31 cellular contexts compared by ENCODE assay signal in genomic region chrX:13834316-13834715, GRCh38. TPM values are rescaled to one million over a fixed set of nuclear protein-coding genes. Genes with fewer than 3 reads are reported as not detected.
"Had no signal": no experiment of that assay in that cellular context is flagged by ENCODE, and none has a peak within 500 bp of the region (broad histone marks: within the 10 kb centered on the region; RNA-seq: fewer than 3 reads in every experiment).

No MANE protein-coding gene starts in this region.

- H3K36me3 Mint-ChIP-seq: activated CD4-positive, alpha-beta memory T cell treated with anti-CD3 and anti-CD28 coated beads for 36 hours; activated CD8-positive, alpha-beta memory T cell treated with anti-CD3 and anti-CD28 coated beads, Interleukin-2, amount 10 ng/mL, durations not matched to agents 7 days and 5 days; activated naive CD4-positive, alpha-beta T cell treated with anti-CD3 and anti-CD28 coated beads, Interleukin-2, amount 50 U/mL, for 24 hours; activated naive CD8-positive, alpha-beta T cell treated with anti-CD3 and anti-CD28 coated beads, Interleukin-2, amount 10 ng/mL, durations not matched to agents 7 days and 5 days had no signal

- H3K4me3 Mint-ChIP-seq: activated CD4-positive, alpha-beta memory T cell treated with anti-CD3 and anti-CD28 coated beads for 36 hours; activated CD4-positive, alpha-beta T cell treated with anti-CD3 and anti-CD28 coated beads for 36 hours; activated CD4-positive, alpha-beta T cell treated with anti-CD3 and anti-CD28 coated beads, Interleukin-2, amount 10 ng/mL, durations not matched to agents 24 days and 14 days; activated CD8-positive, alpha-beta memory T cell treated with anti-CD3 and anti-CD28 coated beads, Interleukin-2, amount 10 ng/mL, durations not matched to agents 7 days and 5 days; activated CD8-positive, alpha-beta T cell treated with anti-CD3 and anti-CD28 coated beads, Interleukin-2, amount 10 ng/mL, durations not matched to agents 7 days and 5 days; activated naive CD4-positive, alpha-beta T cell treated with anti-CD3 and anti-CD28 coated beads for 36 hours; activated naive CD4-positive, alpha-beta T cell treated with anti-CD3 and anti-CD28 coated beads, Interleukin-2, amount 50 U/mL, for 24 hours; activated naive CD8-positive, alpha-beta T cell treated with anti-CD3 and anti-CD28 coated beads, Interleukin-2, amount 10 ng/mL, durations not matched to agents 7 days and 5 days; activated T-helper 1 cell treated with anti-CD3 and anti-CD28 coated beads, Interleukin-12 subunit alpha, Interleukin-12 subunit beta, Interleukin-2, Interleukin-4 antibody, amounts not matched to agents 30 ng/mL and 10 ng/mL and 1 ng/mL, durations not matched to agents 14 hours and 24 hours and 36 hours; central memory CD8-positive, alpha-beta T cell; dendritic cell treated with granulocyte-macrophage colony-stimulating factor and Interleukin-4, amounts not matched to agents 40 ng/mL and 50 ng/mL, for 4 days; effector memory CD8-positive, alpha-beta T cell had no signal

- H3K36me3 ChIP-seq: ascending aorta, cardiac muscle cell, esophagus muscularis mucosa, gastrocnemius medialis, heart right ventricle had no signal

- H3K27ac Mint-ChIP-seq: activated CD4-positive, alpha-beta memory T cell treated with anti-CD3 and anti-CD28 coated beads for 36 hours; activated CD4-positive, alpha-beta T cell treated with anti-CD3 and anti-CD28 coated beads for 36 hours; activated CD4-positive, alpha-beta T cell treated with anti-CD3 and anti-CD28 coated beads, Interleukin-2, amount 10 ng/mL, durations not matched to agents 24 days and 14 days; activated CD8-positive, alpha-beta memory T cell treated with anti-CD3 and anti-CD28 coated beads, Interleukin-2, amount 10 ng/mL, durations not matched to agents 7 days and 5 days; activated CD8-positive, alpha-beta T cell treated with anti-CD3 and anti-CD28 coated beads, Interleukin-2, amount 10 ng/mL, durations not matched to agents 7 days and 5 days; activated naive CD4-positive, alpha-beta T cell treated with anti-CD3 and anti-CD28 coated beads for 36 hours; activated naive CD4-positive, alpha-beta T cell treated with anti-CD3 and anti-CD28 coated beads, Interleukin-2, amount 50 U/mL, for 24 hours; activated naive CD8-positive, alpha-beta T cell treated with anti-CD3 and anti-CD28 coated beads, Interleukin-2, amount 10 ng/mL, durations not matched to agents 7 days and 5 days; activated T-helper 1 cell treated with anti-CD3 and anti-CD28 coated beads, Interleukin-12 subunit alpha, Interleukin-12 subunit beta, Interleukin-2, Interleukin-4 antibody, amounts not matched to agents 30 ng/mL and 10 ng/mL and 1 ng/mL, durations not matched to agents 14 hours and 24 hours and 36 hours; activated T-helper 2 cell treated with anti-CD3 and anti-CD28 coated beads, Interferon-gamma antibody, Interleukin-2, Interleukin-4, amounts not matched to agents 10 μg/mL and 5 μg/mL and 100 μg/mL, durations not matched to agents 14 hours and 24 hours and 36 hours; dendritic cell treated with granulocyte-macrophage colony-stimulating factor and Interleukin-4, amounts not matched to agents 40 ng/mL and 50 ng/mL, for 4 days; effector memory CD8-positive, alpha-beta T cell had no signal

- DNase-seq: activated CD4-positive, alpha-beta memory T cell treated with anti-CD3 and anti-CD28 coated beads for 36 hours; activated CD4-positive, alpha-beta T cell treated with anti-CD3 and anti-CD28 coated beads for 36 hours; activated CD4-positive, alpha-beta T cell treated with anti-CD3 and anti-CD28 coated beads, Interleukin-2, amount 10 ng/mL, durations not matched to agents 24 days and 14 days; activated CD4-positive, CD25-positive, alpha-beta regulatory T cell; activated CD4-positive, CD25-positive, alpha-beta regulatory T cell treated with anti-CD3 and anti-CD28 coated beads, Interleukin-2, amount 50 U/mL, for 72 hours; activated CD8-positive, alpha-beta memory T cell treated with anti-CD3 and anti-CD28 coated beads, Interleukin-2, amount 10 ng/mL, durations not matched to agents 7 days and 5 days; activated CD8-positive, alpha-beta memory T cell treated with anti-CD3 and anti-CD28 coated beads, Interleukin-2, amount 50 U/mL, for 4 hours; activated CD8-positive, alpha-beta T cell treated with anti-CD3 and anti-CD28 coated beads, Interleukin-2, amount 10 ng/mL, durations not matched to agents 7 days and 5 days; activated effector memory CD4-positive, alpha-beta T cell treated with anti-CD3 and anti-CD28 coated beads, Interleukin-2, amount 50 U/mL, for 16 hours; activated naive CD4-positive, alpha-beta T cell treated with anti-CD3 and anti-CD28 coated beads for 36 hours; activated naive CD8-positive, alpha-beta T cell treated with anti-CD3 and anti-CD28 coated beads, Interleukin-2, amount 10 ng/mL, durations not matched to agents 7 days and 5 days; activated T-cell treated with anti-CD3 and anti-CD28 coated beads, Interleukin-2, amount 50 U/mL, for 1 hour; activated T-cell treated with anti-CD3 and anti-CD28 coated beads, Interleukin-2, amount 50 U/mL, for 48 hours; dorsolateral prefrontal cortex; effector memory CD8-positive, alpha-beta T cell; erythroblast; foreskin keratinocyte; gastrocnemius medialis; heart right ventricle; T-helper 2 cell had no signal

- H3K27me3 Mint-ChIP-seq: activated CD4-positive, alpha-beta memory T cell treated with anti-CD3 and anti-CD28 coated beads for 36 hours; activated CD4-positive, alpha-beta T cell treated with anti-CD3 and anti-CD28 coated beads for 36 hours; activated CD4-positive, alpha-beta T cell treated with anti-CD3 and anti-CD28 coated beads, Interleukin-2, amount 10 ng/mL, durations not matched to agents 24 days and 14 days; activated CD8-positive, alpha-beta memory T cell treated with anti-CD3 and anti-CD28 coated beads, Interleukin-2, amount 10 ng/mL, durations not matched to agents 7 days and 5 days; activated naive CD4-positive, alpha-beta T cell treated with anti-CD3 and anti-CD28 coated beads, Interleukin-2, amount 50 U/mL, for 24 hours; central memory CD8-positive, alpha-beta T cell; dendritic cell treated with granulocyte-macrophage colony-stimulating factor and Interleukin-4, amounts not matched to agents 40 ng/mL and 50 ng/mL, for 4 days; effector memory CD8-positive, alpha-beta T cell had no signal

- H3K9me3 Mint-ChIP-seq: activated CD4-positive, alpha-beta memory T cell treated with anti-CD3 and anti-CD28 coated beads for 36 hours; activated CD4-positive, alpha-beta T cell treated with anti-CD3 and anti-CD28 coated beads, Interleukin-2, amount 10 ng/mL, durations not matched to agents 24 days and 14 days; activated naive CD4-positive, alpha-beta T cell treated with anti-CD3 and anti-CD28 coated beads for 36 hours; activated naive CD4-positive, alpha-beta T cell treated with anti-CD3 and anti-CD28 coated beads, Interleukin-2, amount 50 U/mL, for 24 hours; activated naive CD8-positive, alpha-beta T cell treated with anti-CD3 and anti-CD28 coated beads, Interleukin-2, amount 10 ng/mL, durations not matched to agents 7 days and 5 days; activated T-helper 1 cell treated with anti-CD3 and anti-CD28 coated beads, Interleukin-12 subunit alpha, Interleukin-12 subunit beta, Interleukin-2, Interleukin-4 antibody, amounts not matched to agents 30 ng/mL and 10 ng/mL and 1 ng/mL, durations not matched to agents 14 hours and 24 hours and 36 hours; activated T-helper 2 cell treated with anti-CD3 and anti-CD28 coated beads, Interferon-gamma antibody, Interleukin-2, Interleukin-4, amounts not matched to agents 10 μg/mL and 5 μg/mL and 100 μg/mL, durations not matched to agents 14 hours and 24 hours and 36 hours; central memory CD8-positive, alpha-beta T cell; dendritic cell treated with granulocyte-macrophage colony-stimulating factor and Interleukin-4, amounts not matched to agents 40 ng/mL and 50 ng/mL, for 4 days; effector memory CD8-positive, alpha-beta T cell had no signal

- H3K27ac ChIP-seq: ascending aorta, cardiac muscle cell, coronary artery, esophagus muscularis mucosa, foreskin keratinocyte, gastrocnemius medialis, heart right ventricle, hepatocyte had no signal

- H3K9me3 ChIP-seq: ascending aorta, esophagus muscularis mucosa, gastrocnemius medialis, heart right ventricle had no signal

- ATAC-seq: activated CD4-positive, alpha-beta T cell treated with anti-CD3 and anti-CD28 coated beads for 36 hours; activated CD8-positive, alpha-beta memory T cell treated with anti-CD3 and anti-CD28 coated beads, Interleukin-2, amount 10 ng/mL, durations not matched to agents 7 days and 5 days; activated CD8-positive, alpha-beta T cell treated with anti-CD3 and anti-CD28 coated beads, Interleukin-2, amount 10 ng/mL, durations not matched to agents 7 days and 5 days; effector memory CD8-positive, alpha-beta T cell; foreskin keratinocyte; gastrocnemius medialis; heart right ventricle had no signal

- H3K4me1 ChIP-seq: ascending aorta, esophagus muscularis mucosa, foreskin keratinocyte, gastrocnemius medialis, heart right ventricle had no signal

- H3K4me1 Mint-ChIP-seq: activated CD4-positive, alpha-beta T cell treated with anti-CD3 and anti-CD28 coated beads for 36 hours; activated CD4-positive, alpha-beta T cell treated with anti-CD3 and anti-CD28 coated beads, Interleukin-2, amount 10 ng/mL, durations not matched to agents 24 days and 14 days; activated CD8-positive, alpha-beta memory T cell treated with anti-CD3 and anti-CD28 coated beads, Interleukin-2, amount 10 ng/mL, durations not matched to agents 7 days and 5 days; activated naive CD4-positive, alpha-beta T cell treated with anti-CD3 and anti-CD28 coated beads, Interleukin-2, amount 50 U/mL, for 24 hours; activated naive CD8-positive, alpha-beta T cell treated with anti-CD3 and anti-CD28 coated beads, Interleukin-2, amount 10 ng/mL, durations not matched to agents 7 days and 5 days; central memory CD8-positive, alpha-beta T cell had no signal

- H3K4me3 ChIP-seq: ascending aorta, cardiac muscle cell, coronary artery, dorsolateral prefrontal cortex, esophagus muscularis mucosa, gastrocnemius medialis, heart right ventricle, hepatocyte had no signal

- H3K27me3 ChIP-seq: ascending aorta, cardiac muscle cell, foreskin keratinocyte, gastrocnemius medialis, hepatocyte had no signal

RNA-seq across cellular contexts. Expression of gene GPM6B, which starts 17.4 kb away (rescaled TPM):
- total RNA-seq: activated CD4-positive, alpha-beta memory T cell treated with anti-CD3 and anti-CD28 coated beads for 36 hours; activated CD4-positive, alpha-beta T cell treated with anti-CD3 and anti-CD28 coated beads, Interleukin-2, amount 10 ng/mL, durations not matched to agents 24 days and 14 days; activated CD8-positive, alpha-beta memory T cell treated with anti-CD3 and anti-CD28 coated beads for 36 hours; activated CD8-positive, alpha-beta memory T cell treated with anti-CD3 and anti-CD28 coated beads, Interleukin-2, amount 10 ng/mL, durations not matched to agents 7 days and 5 days; activated CD8-positive, alpha-beta T cell treated with anti-CD3 and anti-CD28 coated beads, Interleukin-2, amount 10 ng/mL, durations not matched to agents 7 days and 5 days; activated naive CD4-positive, alpha-beta T cell treated with anti-CD3 and anti-CD28 coated beads for 36 hours; activated naive CD8-positive, alpha-beta T cell treated with anti-CD3 and anti-CD28 coated beads, Interleukin-2, amount 10 ng/mL, durations not matched to agents 7 days and 5 days; activated T-helper 1 cell treated with anti-CD3 and anti-CD28 coated beads, Interleukin-12 subunit alpha, Interleukin-12 subunit beta, Interleukin-2, Interleukin-4 antibody, amounts not matched to agents 30 ng/mL and 10 ng/mL and 1 ng/mL, durations not matched to agents 14 hours and 24 hours and 36 hours; activated T-helper 2 cell treated with anti-CD3 and anti-CD28 coated beads, Interferon-gamma antibody, Interleukin-2, Interleukin-4, amounts not matched to agents 10 μg/mL and 5 μg/mL and 100 μg/mL, durations not matched to agents 14 hours and 24 hours and 36 hours; foreskin keratinocyte had no signal
